8 cellular contexts compared by ENCODE assay signal in the genomic region with DNA sequence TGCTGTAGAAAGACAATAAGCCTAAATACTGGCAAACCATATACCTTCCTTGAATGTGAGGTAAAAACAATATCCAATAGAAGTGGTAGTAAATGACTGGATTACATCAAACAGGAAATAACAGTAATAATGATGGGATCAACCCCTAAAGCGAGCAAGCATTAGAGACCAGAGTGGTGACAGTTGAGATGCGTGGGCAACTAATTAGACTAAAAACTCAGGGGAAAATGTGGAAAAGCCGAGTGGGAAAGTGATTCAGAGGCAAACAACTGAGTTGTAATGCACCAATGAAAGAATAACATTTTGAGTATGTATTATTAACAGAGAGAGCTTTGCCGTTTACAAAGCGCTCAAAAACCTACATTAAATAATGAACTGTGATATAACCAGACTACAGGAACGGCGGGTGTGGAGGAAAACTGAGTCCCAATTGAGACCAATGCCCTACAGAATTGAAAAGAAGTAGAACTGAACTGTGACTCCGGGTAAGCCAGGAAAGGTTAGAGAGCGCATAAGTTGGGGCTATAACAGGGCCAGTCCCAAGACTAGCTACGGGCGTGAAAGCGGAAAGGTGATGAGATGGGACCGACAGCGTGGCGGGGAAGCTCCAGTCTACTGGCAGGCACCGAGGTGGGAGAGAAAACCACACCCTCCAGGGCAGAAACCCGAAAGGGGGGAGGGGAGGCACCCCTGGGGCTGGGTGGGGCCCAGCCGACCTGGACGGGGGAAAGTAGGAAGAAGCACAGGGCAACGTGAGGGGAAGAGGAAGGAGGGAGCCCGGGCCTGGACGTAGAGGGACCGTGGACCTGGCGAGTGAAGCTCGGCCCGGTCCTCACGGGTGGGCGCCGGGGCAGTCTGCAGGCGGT. TPM values are rescaled to one million over a fixed set of nuclear protein-coding genes. Genes with fewer than 3 reads are reported as not detected.
DNase-seq lines count a peak whose midpoint lies in the region; ATAC-seq and TF ChIP-seq lines count a peak whose summit lies in the region.

No MANE protein-coding gene starts in this region.

- no peak for TF ChIP-seq CTCF in GM12865 (IDR thresholded peaks at IDR 0.05; ENCODE audit: insufficient read depth, low read depth, low read length, missing control alignments)
- no peak for TF ChIP-seq CTCF in NB4 (IDR thresholded peaks at IDR 0.05; ENCODE audit: low read depth, low read length)
- TF ChIP-seq CTCF in activated B cell treated with CpG ODN at 0.5 μM for 24 hours (IDR thresholded peaks at IDR 0.05) = no peak
- TF ChIP-seq CTCF in choroid plexus epithelial cell (conservative IDR thresholded peaks at IDR 0.05; ENCODE audit: low read depth, low read length) = no peak

- H3K4me1 Mint-ChIP-seq in activated B cell treated with CpG ODN at 0.5 μM for 24 hours = peaks cover 25% of the 10 kb centered on the region

- intact Hi-C loops in activated B cell treated with CpG ODN at 0.5 μM for 24 hours (cut with micrococcal nuclease) = loop anchor here (1.0 to 10.0 kb wide), 5 partner anchors 36 to 1023 kb away; a partner anchor contains a TSS

- H3K36me3 Mint-ChIP-seq in activated B cell treated with CpG ODN at 0.5 μM for 24 hours (ENCODE audit: low read depth) = peaks cover 13% of the 10 kb centered on the region

- H3K27ac Mint-ChIP-seq in activated B cell treated with CpG ODN at 0.5 μM for 24 hours = peak overlapping the region; percentile 100

- ATAC-seq in activated B cell treated with CpG ODN at 0.5 μM for 24 hours (ENCODE audit: low read depth) = peak; percentile 23

- CTCF ChIA-PET in HEK293T (lab: Yijun Ruan, JAX) = interaction anchor here (1.3 kb wide), 1 partner anchor 26 kb away, joined by 5 read pairs; no protein-coding TSS in a partner anchor
- CTCF ChIA-PET in activated B cell treated with CpG ODN at 0.5 μM for 24 hours (lab: Charles Lee) = interaction anchor here (1.0 kb wide), 1 partner anchor 204 kb away, joined by 3 read pairs; no protein-coding TSS in a partner anchor

- no peaks in the 10 kb centered on the region for H3K27me3 Mint-ChIP-seq in activated B cell treated with CpG ODN at 0.5 μM for 24 hours

- peak; percentile 73 for DNase-seq in GM12865 (ENCODE audit: low read depth)
- DNase-seq in HEK293T (ENCODE audit: extremely low spot score) = peak; percentile 43
- peak; percentile 92 for DNase-seq in NB4 (ENCODE audit: low read depth)
- no peak for DNase-seq in activated B cell treated with CpG ODN at 0.5 μM for 24 hours
- DNase-seq in choroid plexus epithelial cell (ENCODE audit: low read depth) = peak; percentile 6
- DNase-seq in lung microvascular endothelial cell (ENCODE audit: low read depth in 2 of 2) = peak; percentile 34 to 68
- DNase-seq in stimulated activated CD8-positive, alpha-beta memory T cell treated with anti-CD3 and anti-CD28 coated beads, Interleukin-12 subunit alpha, Interleukin-12 subunit beta, amount 100 ng/mL, for 4 hours (ENCODE audit: low read depth) = peak; percentile 43
- no peak for DNase-seq in SHP77 treated with DMSO at 0.1 percent for 48 hours (lab: John Stamatoyannopoulos, UW)

- TF ChIP-seq POLR2A in NB4 (IDR thresholded peaks at IDR 0.05; ENCODE audit: extremely low read depth, insufficient read length) = no peak

- no peaks in the 10 kb centered on the region for H3K9me3 Mint-ChIP-seq in activated B cell treated with CpG ODN at 0.5 μM for 24 hours

- peak overlapping the region; percentile 99 for H3K4me3 Mint-ChIP-seq in activated B cell treated with CpG ODN at 0.5 μM for 24 hours

- H3K4me3 ChIP-seq in GM12865 (ENCODE audit: low read depth, low read length) = peak overlapping the region; percentile 68
- peak overlapping the region; percentile 85 for H3K4me3 ChIP-seq in NB4 (ENCODE audit: low read depth, low read length)
- H3K4me3 ChIP-seq in choroid plexus epithelial cell (ENCODE audit: low read depth, low read length) = peak overlapping the region; percentile 97

- POLR2A ChIA-PET in HEK293T (lab: Yijun Ruan, JAX) (interaction anchor here (0.6 to 3.5 kb wide), 3 partner anchors 25 to 574 kb away, joined by 3 to 22 read pairs (median 3); a partner anchor contains a TSS), activated B cell treated with CpG ODN at 0.5 μM for 24 hours (lab: Charles Lee) (interaction anchor here (0.5 to 1.7 kb wide), 19 partner anchors 8 to 1766 kb away, joined by 3 to 14 read pairs (median 4); a partner anchor contains a TSS)

TF ChIP-seq in HEK293T, 16 proteins besides CTCF, POLR2A, EP300 and RAD21:
- TF ChIP-seq CTBP1 (IDR thresholded peaks at IDR 0.05; ENCODE audit: borderline replicate concordance) (no peak), SP1 (IDR thresholded peaks at IDR 0.05) (no peak), FOXK2 (IDR thresholded peaks at IDR 0.05) (no peak), ELF4 (IDR thresholded peaks at IDR 0.05) (no peak), L3MBTL2 (conservative IDR thresholded peaks at IDR 0.05) (no peak), BHLHE40 (IDR thresholded peaks at IDR 0.05; ENCODE audit: borderline replicate concordance) (no peak), ARNT (IDR thresholded peaks at IDR 0.05) (no peak), FOXA1 (IDR thresholded peaks at IDR 0.05) (no peak)
- TF ChIP-seq, protein P1, sequence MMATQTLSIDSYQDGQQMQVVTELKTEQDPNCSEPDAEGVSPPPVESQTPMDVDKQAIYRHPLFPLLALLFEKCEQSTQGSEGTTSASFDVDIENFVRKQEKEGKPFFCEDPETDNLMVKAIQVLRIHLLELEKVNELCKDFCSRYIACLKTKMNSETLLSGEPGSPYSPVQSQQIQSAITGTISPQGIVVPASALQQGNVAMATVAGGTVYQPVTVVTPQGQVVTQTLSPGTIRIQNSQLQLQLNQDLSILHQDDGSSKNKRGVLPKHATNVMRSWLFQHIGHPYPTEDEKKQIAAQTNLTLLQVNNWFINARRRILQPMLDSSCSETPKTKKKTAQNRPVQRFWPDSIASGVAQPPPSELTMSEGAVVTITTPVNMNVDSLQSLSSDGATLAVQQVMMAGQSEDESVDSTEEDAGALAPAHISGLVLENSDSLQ (IDR thresholded peaks at IDR 0.05) = no peak

RNA-seq across cellular contexts. Expression of a gene that starts 0.6 kb away (rescaled TPM):
- total RNA-seq in activated B cell treated with CpG ODN at 0.5 μM for 24 hours (31.5 and 33.4 TPM in 2 replicates), lung microvascular endothelial cell (12.4 and 27.0 TPM in 2 replicates)

Comparison
In these comparisons a context has a peak if more than half of its experiments do, and no peak if none do; other contexts are left out.
1. DNase-seq: peak in GM12865 (single experiment), HEK293T (single experiment), NB4 (single experiment), choroid plexus epithelial cell (single experiment), lung microvascular endothelial cell (2 of 2) and stimulated activated CD8-positive, alpha-beta memory T cell treated with anti-CD3 and anti-CD28 coated beads, Interleukin-12 subunit alpha, Interleukin-12 subunit beta, amount 100 ng/mL, for 4 hours (single experiment); none in activated B cell treated with CpG ODN at 0.5 μM for 24 hours (single experiment) and SHP77 treated with DMSO at 0.1 percent for 48 hours (single experiment).
2. Peak in every context shown above with its lines, with median percentiles within 50 percentile points of each other: H3K4me3 ChIP-seq.